Comparison of ENCODE assay signal across 21 cellular contexts in genomic region chr9:121776739-121777637, GRCh38.
"Had no signal": no experiment of that assay in that cellular context is flagged by ENCODE, and none has a peak within 500 bp of the region (broad histone marks: within the 10 kb centered on the region; RNA-seq: fewer than 3 reads in every experiment).

No MANE protein-coding gene starts in this region.

- FAIRE-seq: astrocyte, keratinocyte had no signal

- H3K27ac Mint-ChIP-seq: activated CD4-positive, alpha-beta T cell treated with anti-CD3 and anti-CD28 coated beads, Interleukin-2, amount 10 ng/mL, durations not matched to agents 24 days and 14 days; activated CD8-positive, alpha-beta T cell treated with anti-CD3 and anti-CD28 coated beads, Interleukin-2, amount 10 ng/mL, durations not matched to agents 7 days and 5 days; activated naive CD8-positive, alpha-beta T cell; T-helper 17 cell had no signal

- H3K4me1 ChIP-seq: breast epithelium, prostate gland, suprapubic skin, vagina had no signal

- H3K4me3 ChIP-seq: adrenal gland, breast epithelium, lower lobe of right lung, mucosa of descending colon, prostate gland, suprapubic skin, vagina had no signal

- H3K9me3 ChIP-seq: adrenal gland, breast epithelium, lower lobe of right lung, mucosa of descending colon, prostate gland, vagina had no signal

- H3K4me1 Mint-ChIP-seq: activated CD4-positive, alpha-beta T cell treated with anti-CD3 and anti-CD28 coated beads, Interleukin-2, amount 10 ng/mL, durations not matched to agents 24 days and 14 days; T-helper 17 cell had no signal

- H3K4me3 Mint-ChIP-seq: activated CD4-positive, alpha-beta T cell treated with anti-CD3 and anti-CD28 coated beads, Interleukin-2, amount 10 ng/mL, durations not matched to agents 24 days and 14 days; activated CD8-positive, alpha-beta T cell treated with anti-CD3 and anti-CD28 coated beads, Interleukin-2, amount 10 ng/mL, durations not matched to agents 7 days and 5 days; activated naive CD8-positive, alpha-beta T cell; T-helper 17 cell had no signal

- H3K9me3 Mint-ChIP-seq: activated CD4-positive, alpha-beta T cell treated with anti-CD3 and anti-CD28 coated beads, Interleukin-2, amount 10 ng/mL, durations not matched to agents 24 days and 14 days had no signal

- H3K27me3 Mint-ChIP-seq: activated naive CD8-positive, alpha-beta T cell had no signal

- H3K27ac ChIP-seq: adrenal gland, breast epithelium, lower lobe of right lung, prostate gland, suprapubic skin, vagina had no signal

- ATAC-seq: activated CD4-positive, CD25-positive, alpha-beta regulatory T cell treated with anti-CD3 and anti-CD28 coated beads, Interleukin-2, amount 50 U/mL, for 24 hours; activated CD8-positive, alpha-beta T cell treated with anti-CD3 and anti-CD28 coated beads, Interleukin-2, amount 10 ng/mL, durations not matched to agents 7 days and 5 days; lower lobe of right lung; mucosa of descending colon; stimulated activated naive CD8-positive, alpha-beta T cell treated with anti-CD3 and anti-CD28 coated beads, Interleukin-15, Interleukin-2, amounts not matched to agents 100 U/mL and 50 U/mL, for 24 hours; T-helper 17 cell had no signal

- H3K27me3 ChIP-seq: adrenal gland, breast epithelium, suprapubic skin, vagina had no signal

- DNase-seq: activated CD4-positive, alpha-beta T cell treated with anti-CD3 and anti-CD28 coated beads, Interleukin-2, amount 10 ng/mL, durations not matched to agents 24 days and 14 days; activated CD8-positive, alpha-beta T cell treated with anti-CD3 and anti-CD28 coated beads, Interleukin-2, amount 10 ng/mL, durations not matched to agents 7 days and 5 days; activated naive CD4-positive, alpha-beta T cell; cortex of kidney; mesendoderm; stimulated activated CD4-positive, alpha-beta T cell treated with anti-CD3 and anti-CD28 coated beads, Interleukin-12 subunit alpha, Interleukin-12 subunit beta, amount 100 ng/mL, for 4 hours; stimulated activated CD4-positive, alpha-beta T cell treated with anti-CD3 and anti-CD28 coated beads, Interleukin-4, amount 100 ng/mL, for 4 hours; stimulated activated naive CD8-positive, alpha-beta T cell treated with anti-CD3 and anti-CD28 coated beads, Interleukin-15, Interleukin-2, amounts not matched to agents 100 U/mL and 50 U/mL, for 24 hours; T-helper 17 cell; trophoblast cell had no signal
